Comparison of ENCODE assay signal across 8 cellular contexts in the genomic region with DNA sequence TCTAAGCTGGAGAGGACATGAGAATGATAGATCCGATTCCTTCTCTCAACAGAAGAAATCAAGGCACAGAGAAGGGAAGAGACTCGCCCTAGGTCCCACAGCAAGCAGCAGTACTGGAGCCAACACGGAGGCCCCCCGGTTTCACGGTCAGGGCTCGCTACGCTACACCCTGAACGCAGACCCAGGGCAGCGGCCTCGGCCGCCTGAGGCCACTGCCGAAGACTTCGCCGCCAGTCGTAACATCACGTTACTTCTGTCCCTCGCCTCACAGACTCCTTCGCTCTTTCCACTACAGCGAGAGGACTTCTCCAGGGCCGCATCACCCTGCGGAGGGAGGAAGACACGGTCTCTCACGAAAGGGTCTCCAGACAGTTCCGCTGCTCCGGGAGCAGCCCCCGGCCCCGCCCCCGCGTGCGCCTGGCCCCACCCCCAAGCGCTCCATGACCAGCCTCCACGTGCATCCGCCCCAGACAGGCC. TPM values are rescaled to one million over a fixed set of nuclear protein-coding genes. Genes with fewer than 3 reads are reported as not detected.
DNase-seq lines count a peak whose midpoint lies in the region; ATAC-seq and TF ChIP-seq lines count a peak whose summit lies in the region.

No MANE protein-coding gene starts in this region.

- H3K9me2 ChIP-seq in Karpas-422 (replicated peaks; ENCODE audit: insufficient read depth, low read length): no peaks in the 10 kb centered on the region

- CTCF ChIA-PET in BJ (lab: Yijun Ruan, JAX): interaction anchor here (0.8 to 4.0 kb wide), 3 partner anchors 22 to 411 kb away, joined by 3 to 21 read pairs (median 3); partner anchors contain the start of gene DPF3

- peak overlapping the region; percentile 88 for H3K4me3 Mint-ChIP-seq in endothelial cell (ENCODE audit: unreplicated experiment)

- no peak for TF ChIP-seq CTCF in BJ (IDR thresholded peaks at IDR 0.05; ENCODE audit: insufficient read depth, low read depth, low read length)
- no peak for TF ChIP-seq CTCF in endothelial cell (IDR thresholded peaks at IDR 0.05; ENCODE audit: unreplicated experiment)
- TF ChIP-seq CTCF in neutrophil (IDR thresholded peaks at IDR 0.05): no peak

- no peaks in the 10 kb centered on the region for H3K4me1 Mint-ChIP-seq in endothelial cell (ENCODE audit: unreplicated experiment)

- no peak overlapping the region for H3K27ac Mint-ChIP-seq in endothelial cell (ENCODE audit: unreplicated experiment)

- H3K27me3 ChIP-seq in BJ (ENCODE audit: control insufficient read depth, insufficient read depth, low read length) (no peaks in the 10 kb centered on the region), Karpas-422 (ENCODE audit: low read length) (no peaks in the 10 kb centered on the region), neutrophil (peaks cover 60% of the 10 kb centered on the region)

- no peaks in the 10 kb centered on the region for H3K36me3 Mint-ChIP-seq in endothelial cell (ENCODE audit: low read depth, unreplicated experiment)

- DNase-seq in BJ (ENCODE audit: low read depth) (no peak), Karpas-422 (no peak), endothelial cell (ENCODE audit: low spot score) (no peak), KG1 (lab: John Stamatoyannopoulos, UW) (no peak), D341Med (ENCODE audit: low spot score) (no peak), NCI-H2196 treated with DMSO at 0.1 percent for 48 hours (lab: John Stamatoyannopoulos, UW; ENCODE audit: unreplicated experiment) (no peak)

- no peak overlapping the region for H3K27ac ChIP-seq in Karpas-422 (ENCODE audit: low read length)
- peak overlapping the region; percentile 42 for H3K27ac ChIP-seq in neutrophil

- H3K9ac ChIP-seq in Karpas-422 (ENCODE audit: low read length): peak overlapping the region; percentile 63

- H3K9me3 ChIP-seq in Karpas-422 (ENCODE audit: low read length) (no peaks in the 10 kb centered on the region), neutrophil (no peaks in the 10 kb centered on the region)

- H3K4me3 ChIP-seq in BJ (ENCODE audit: low read depth, low read length) (peak overlapping the region; percentile 99), Karpas-422 (ENCODE audit: low read length) (peak overlapping the region; percentile 89), neutrophil (ENCODE audit: low read depth in 1 of 2, low read length in 1 of 2) (peak overlapping the region; percentile 63 to 77)

- ATAC-seq in GM21526 (IDR thresholded peaks at IDR 0.05; ENCODE audit: low FRiP score, unreplicated experiment): peak; percentile 24

- POLR2A ChIA-PET in BJ (lab: Charles Lee): no interaction called here

- peaks cover 34% of the 10 kb centered on the region for H3K79me2 ChIP-seq in Karpas-422 (ENCODE audit: low read length)

- H2AFZ ChIP-seq in Karpas-422 (ENCODE audit: low read length): peak overlapping the region; percentile 76

- H3K4me2 ChIP-seq in Karpas-422 (ENCODE audit: low read depth, low read length, poor library complexity, severe bottlenecking): peak overlapping the region; percentile 96

- peaks cover 4% of the 10 kb centered on the region for H3K27me3 Mint-ChIP-seq in endothelial cell (ENCODE audit: unreplicated experiment)

- H3K9me3 Mint-ChIP-seq in endothelial cell (ENCODE audit: unreplicated experiment): no peaks in the 10 kb centered on the region

- peaks cover 20% of the 10 kb centered on the region for H3K4me1 ChIP-seq in Karpas-422 (ENCODE audit: low read length)
- peaks cover 16 to 19% of the 10 kb centered on the region in 2 experiments for H3K4me1 ChIP-seq in neutrophil (ENCODE audit: control insufficient read depth in 1 of 2, insufficient read depth in 1 of 2, low read depth in 1 of 2, low read length in 1 of 2)

- H4K20me1 ChIP-seq in Karpas-422 (ENCODE audit: insufficient read depth, low read depth, low read length): no peaks in the 10 kb centered on the region

- H3K36me3 ChIP-seq in BJ (ENCODE audit: control insufficient read depth, insufficient read depth, low read length) (no peaks in the 10 kb centered on the region), Karpas-422 (ENCODE audit: insufficient read depth, low read length) (0 out of 2 replicates have a peak, but pooled peaks cover 3% of the 10 kb centered on the region), neutrophil (no peaks in the 10 kb centered on the region)

RNA-seq across cellular contexts. Expression of gene DCAF4, which starts 0.4 kb away (rescaled TPM):
- polyA plus RNA-seq in BJ (2011; rRNA removed): 22.9 and 29.2 TPM in 2 replicates
- polyA minus RNA-seq in BJ (2011; rRNA and poly(A)+ RNA removed): 17.5 and 28.6 TPM in 2 replicates
- total RNA-seq in Karpas-422 (2014; rRNA removed; shearing (Covaris generic); ENCODE audit: low replicate concordance): 29.9 and 31.9 TPM in 2 replicates
- 7.7 TPM for total RNA-seq in endothelial cell (ENCODE audit: unreplicated experiment)

RNA-seq across cellular contexts. Expression of gene DPF3, which starts 32.0 kb away (rescaled TPM):
- polyA plus RNA-seq in BJ (2011; rRNA removed): 3.6 and 4.3 TPM in 2 replicates
- polyA minus RNA-seq in BJ (2011; rRNA and poly(A)+ RNA removed): 5.7 and 8.7 TPM in 2 replicates
- total RNA-seq in Karpas-422 (2014; rRNA removed; shearing (Covaris generic); ENCODE audit: low replicate concordance): 3.1 and 6.7 TPM in 2 replicates
- total RNA-seq in endothelial cell (ENCODE audit: unreplicated experiment): 3.0 TPM
